Comparison of ENCODE assay signal across 1 cellular context in genomic region chr17:64506576-64507417, GRCh38.
TF ChIP-seq lines count a peak whose summit lies in the region.

Gene CEP95, plus strand, starts transcription at chr17:64506977. Its CDS starts 121 bp downstream, at chr17:64507098.

TF ChIP-seq in HepG2, 621 proteins besides CTCF, POLR2A, EP300 and RAD21 (continued from another document and continues in another):
- TF ChIP-seq REST (IDR thresholded peaks at IDR 0.05; ENCODE audit: borderline replicate concordance in 1 of 2, low read depth in 1 of 2, low read length in 2 of 2) (no peak; a peak in 1 of 4 replicates), REL (CRISPR knock-in tag; conservative IDR thresholded peaks at IDR 0.05) (peak; percentile 93), NFE2 (CRISPR knock-in tag; IDR thresholded peaks at IDR 0.05) (no peak), AHR (CRISPR knock-in tag; IDR thresholded peaks at IDR 0.05) (no peak; the same call in 1 of the 2 replicates), RBM39 (IDR thresholded peaks at IDR 0.05; ENCODE audit: low read depth, low read length, poor library complexity, severe bottlenecking) (no peak), ZNF280B (CRISPR knock-in tag; IDR thresholded peaks at IDR 0.05; ENCODE audit: borderline replicate concordance) (peak; percentile 73), ZNF503 (CRISPR knock-in tag; IDR thresholded peaks at IDR 0.05) (peak; percentile 71), ZNF225 (CRISPR knock-in tag; IDR thresholded peaks at IDR 0.05) (no peak; the same call in none of the 2 replicates), SMYD3 (CRISPR knock-in tag; IDR thresholded peaks at IDR 0.05) (no peak), ZNF143 (CRISPR knock-in tag; IDR thresholded peaks at IDR 0.05) (peak; percentile 35; the same call in 1 of the 2 replicates), GFI1 (CRISPR knock-in tag; IDR thresholded peaks at IDR 0.05; ENCODE audit: borderline replicate concordance) (peak; percentile 66), TRIM24 (CRISPR knock-in tag; IDR thresholded peaks at IDR 0.05) (no peak), REPIN1 (CRISPR knock-in tag; IDR thresholded peaks at IDR 0.05; ENCODE audit: borderline replicate concordance, low read depth) (no peak), ZMAT3 (CRISPR knock-in tag; conservative IDR thresholded peaks at IDR 0.05) (peak; percentile 80; the same call in 1 of the 2 replicates), ZNF652 (CRISPR knock-in tag; IDR thresholded peaks at IDR 0.05; ENCODE audit: borderline replicate concordance, low read depth) (no peak; the same call in 1 of the 2 replicates), SAFB2 (CRISPR knock-in tag; IDR thresholded peaks at IDR 0.05; ENCODE audit: borderline replicate concordance, low read depth) (peak; percentile 52; the same call in 1 of the 2 replicates), NFAT5 (CRISPR knock-in tag; IDR thresholded peaks at IDR 0.05) (no peak; the same call in none of the 2 replicates), ARID5B (CRISPR knock-in tag; IDR thresholded peaks at IDR 0.05) (peak; percentile 37; the same call in 1 of the 2 replicates), ZNF264 (CRISPR knock-in tag; IDR thresholded peaks at IDR 0.05) (no peak; the same call in 1 of the 2 replicates), MNT (IDR thresholded peaks at IDR 0.05) (peak; percentile 63), XRCC5 (optimal IDR thresholded peaks at IDR 0.05; ENCODE audit: low read length) (peak; percentile 61), ZNF790 (CRISPR knock-in tag; IDR thresholded peaks at IDR 0.05; ENCODE audit: borderline replicate concordance) (peak; percentile 93; the same call in 1 of the 2 replicates), SNAPC4 (CRISPR knock-in tag; IDR thresholded peaks at IDR 0.05) (peak; percentile 71; the same call in 1 of the 2 replicates), HHEX (CRISPR knock-in tag; IDR thresholded peaks at IDR 0.05) (no peak), ZNF891 (CRISPR knock-in tag; IDR thresholded peaks at IDR 0.05) (peak; percentile 89), GTF2F1 (IDR thresholded peaks at IDR 0.05; ENCODE audit: low read length) (peak; percentile 28; the same call in 1 of the 2 replicates), EEA1 (CRISPR knock-in tag; IDR thresholded peaks at IDR 0.05; ENCODE audit: borderline replicate concordance) (peak; percentile 52), BATF2 (CRISPR knock-in tag; IDR thresholded peaks at IDR 0.05) (peak; percentile 59; the same call in 1 of the 2 replicates), ZNF12 (CRISPR knock-in tag; IDR thresholded peaks at IDR 0.05) (no peak; the same call in 1 of the 2 replicates), SIN3A (IDR thresholded peaks at IDR 0.05; ENCODE audit: borderline replicate concordance, low read depth, low read length) (peak; percentile 86)
